7 cellular contexts compared by ENCODE assay signal in the genomic region with DNA sequence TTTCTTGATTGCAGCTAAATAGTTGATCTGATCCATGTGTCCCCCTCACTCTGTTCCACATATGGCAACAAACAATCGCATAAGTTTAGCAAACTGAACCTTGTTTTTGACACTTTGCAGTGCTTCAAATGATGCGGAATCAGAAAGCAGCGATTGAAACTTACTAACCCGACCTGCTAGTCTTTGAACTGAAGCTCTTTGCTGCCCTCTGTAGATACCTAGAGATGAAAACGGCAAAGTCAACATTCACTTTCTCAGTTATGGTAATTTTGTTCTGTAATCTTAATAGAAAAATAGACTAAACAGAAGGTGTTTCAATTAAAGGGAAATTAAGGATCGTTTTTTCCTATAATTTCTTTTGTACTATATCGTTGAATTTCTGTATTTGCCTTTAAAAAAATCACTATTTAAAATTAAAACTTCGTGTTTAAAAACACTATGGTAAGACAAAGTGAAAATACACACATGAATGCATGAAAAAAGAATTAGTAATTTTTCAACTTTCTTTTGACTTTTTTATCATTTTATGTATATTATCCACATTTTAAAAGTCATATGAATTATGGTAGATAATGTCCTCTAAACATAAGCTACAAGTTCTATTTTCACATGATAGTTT.
DNase-seq lines count a peak whose midpoint lies in the region; ATAC-seq, FAIRE-seq and TF ChIP-seq lines count a peak whose summit lies in the region.

No MANE protein-coding gene starts in this region.

- no peaks in the 10 kb centered on the region for H3K36me3 ChIP-seq in fibroblast of lung (ENCODE audit: control insufficient read depth, insufficient read depth, low read length)
- H3K36me3 ChIP-seq in parathyroid adenoma (ENCODE audit: control insufficient read depth, insufficient read depth, low read length) = no peaks in the 10 kb centered on the region
- H3K36me3 ChIP-seq in colonic mucosa = no peaks in the 10 kb centered on the region

- CTCF ChIA-PET in RWPE1 (lab: Yijun Ruan, JAX) = interaction anchor here (0.6 to 1.1 kb wide), 12 partner anchors 9 to 1157 kb away, joined by 3 read pairs; no protein-coding TSS in a partner anchor

- TF ChIP-seq CTCF in RWPE1 (conservative IDR thresholded peaks at IDR 0.05; ENCODE audit: low read depth) (peak; percentile 74), fibroblast of lung (conservative IDR thresholded peaks at IDR 0.05 in 1 of 2, IDR thresholded peaks at IDR 0.05 in 1 of 2; ENCODE audit: low read depth in 1 of 2, low read length in 2 of 2) (peak; percentile 74 to 75), parathyroid adenoma (IDR thresholded peaks at IDR 0.05) (peak; percentile 58), colonic mucosa (IDR thresholded peaks at IDR 0.05) (no peak)

- H4K20me1 ChIP-seq in fibroblast of lung (ENCODE audit: control insufficient read depth, extremely low read depth, insufficient read depth, low read length) = no peaks in the 10 kb centered on the region

- FAIRE-seq in GM18507 (lab: Jason Lieb, UNC) = peak; percentile 53

- H3K9ac ChIP-seq in fibroblast of lung (ENCODE audit: insufficient read depth, low read length) (no peak overlapping the region), parathyroid adenoma (no peak overlapping the region), colonic mucosa (ENCODE audit: low read depth in 2 of 2, low read length in 2 of 2) (no peak overlapping the region)

- H2AFZ ChIP-seq in fibroblast of lung (ENCODE audit: low read length) (no peak overlapping the region), parathyroid adenoma (no peak overlapping the region)

- POLR2A ChIA-PET in RWPE1 (lab: Yijun Ruan, JAX; ENCODE audit: low non-redundant PET) = no interaction called here

- no peaks in the 10 kb centered on the region for H3K27me3 ChIP-seq in fibroblast of lung (ENCODE audit: control insufficient read depth, insufficient read depth, low read length)
- no peaks in the 10 kb centered on the region for H3K27me3 ChIP-seq in parathyroid adenoma (ENCODE audit: control insufficient read depth, insufficient read depth, low read length)
- no peaks in the 10 kb centered on the region for H3K27me3 ChIP-seq in colonic mucosa

- no peaks in the 10 kb centered on the region for H3K79me2 ChIP-seq in fibroblast of lung (ENCODE audit: control insufficient read depth, insufficient read depth, low read length)
- no peaks in the 10 kb centered on the region for H3K79me2 ChIP-seq in parathyroid adenoma

- peak overlapping the region; percentile 63 for H3K4me2 ChIP-seq in fibroblast of lung (ENCODE audit: extremely low read depth, insufficient read depth, low read length)
- peak overlapping the region; percentile 45 for H3K4me2 ChIP-seq in parathyroid adenoma (ENCODE audit: low read length)

- DNase-seq in GM18507 (ENCODE audit: extremely low spot score, insufficient read length, low read depth) = no peak
- peak; percentile 64 for DNase-seq in LoVo (ENCODE audit: low spot score)
- DNase-seq in RWPE1 (ENCODE audit: low spot score) = peak; percentile 33
- DNase-seq in fibroblast of lung (ENCODE audit: low read depth in 2 of 2) = peak; percentile 45 to 74
- no peak for DNase-seq in colonic mucosa

- H3K4me3 ChIP-seq in fibroblast of lung (replicated peaks in 1 of 4; ENCODE audit: control extremely low read depth in 1 of 4, insufficient read depth in 1 of 4, low read depth in 3 of 4, low read length in 4 of 4) = no peak overlapping the region
- H3K4me3 ChIP-seq in parathyroid adenoma (ENCODE audit: low read depth, low read length) = no peak overlapping the region
- H3K4me3 ChIP-seq in colonic mucosa = no peak overlapping the region

- no peak for ATAC-seq in GM21825 (IDR thresholded peaks at IDR 0.05; ENCODE audit: unreplicated experiment)

- H3K27ac ChIP-seq in RWPE1 (no peak overlapping the region), fibroblast of lung (ENCODE audit: insufficient read depth, low read length) (no peak overlapping the region), parathyroid adenoma (no peak overlapping the region), colonic mucosa (no peak overlapping the region)

- intact Hi-C loops in colonic mucosa (cut with DNase I) = no loop called here

- H3K9me3 ChIP-seq in fibroblast of lung (ENCODE audit: control insufficient read depth, insufficient read depth, low read depth, low read length) (no peaks in the 10 kb centered on the region), parathyroid adenoma (ENCODE audit: control insufficient read depth, low read length) (no peaks in the 10 kb centered on the region), colonic mucosa (no peaks in the 10 kb centered on the region)

- H3K4me1 ChIP-seq in fibroblast of lung (ENCODE audit: control insufficient read depth, extremely low read depth, insufficient read depth, low read length) (no peaks in the 10 kb centered on the region), parathyroid adenoma (no peaks in the 10 kb centered on the region), colonic mucosa (no peaks in the 10 kb centered on the region)

Comparison
In these comparisons a context has a peak if more than half of its experiments do, and no peak if none do; other contexts are left out.
1. DNase-seq: peak in LoVo (single experiment), RWPE1 (single experiment) and fibroblast of lung (2 of 2); none in GM18507 (single experiment) and colonic mucosa (single experiment).